Comparison of ENCODE assay signal across 1 cellular context in the genomic region with DNA sequence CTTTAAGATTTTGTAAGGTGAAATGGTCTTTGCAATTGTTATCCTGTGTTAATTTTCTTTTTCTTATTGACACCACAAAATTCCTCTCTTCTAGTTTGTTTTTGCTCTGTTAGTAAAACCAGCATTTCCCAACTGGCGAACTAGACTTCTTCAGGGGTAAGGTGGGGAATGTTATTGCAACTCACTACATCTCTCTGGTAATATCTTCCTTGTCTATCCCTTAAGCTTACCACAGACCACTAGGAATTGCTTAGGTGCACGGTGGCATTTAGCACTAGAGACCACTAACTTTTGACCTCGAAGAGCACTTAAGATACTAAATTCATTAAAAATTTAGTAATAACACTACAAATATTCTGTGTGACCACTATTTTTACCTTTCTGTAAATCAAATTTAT.
TF ChIP-seq lines count a peak whose summit lies in the region.

No MANE protein-coding gene starts in this region.

TF ChIP-seq in GM23338, 12 proteins besides CTCF, POLR2A, EP300 and RAD21 (continued from another document):
- TF ChIP-seq, protein P1, sequence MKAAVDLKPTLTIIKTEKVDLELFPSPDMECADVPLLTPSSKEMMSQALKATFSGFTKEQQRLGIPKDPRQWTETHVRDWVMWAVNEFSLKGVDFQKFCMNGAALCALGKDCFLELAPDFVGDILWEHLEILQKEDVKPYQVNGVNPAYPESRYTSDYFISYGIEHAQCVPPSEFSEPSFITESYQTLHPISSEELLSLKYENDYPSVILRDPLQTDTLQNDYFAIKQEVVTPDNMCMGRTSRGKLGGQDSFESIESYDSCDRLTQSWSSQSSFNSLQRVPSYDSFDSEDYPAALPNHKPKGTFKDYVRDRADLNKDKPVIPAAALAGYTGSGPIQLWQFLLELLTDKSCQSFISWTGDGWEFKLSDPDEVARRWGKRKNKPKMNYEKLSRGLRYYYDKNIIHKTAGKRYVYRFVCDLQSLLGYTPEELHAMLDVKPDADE (IDR thresholded peaks at IDR 0.05), result no peak
- TF ChIP-seq, protein P2, sequence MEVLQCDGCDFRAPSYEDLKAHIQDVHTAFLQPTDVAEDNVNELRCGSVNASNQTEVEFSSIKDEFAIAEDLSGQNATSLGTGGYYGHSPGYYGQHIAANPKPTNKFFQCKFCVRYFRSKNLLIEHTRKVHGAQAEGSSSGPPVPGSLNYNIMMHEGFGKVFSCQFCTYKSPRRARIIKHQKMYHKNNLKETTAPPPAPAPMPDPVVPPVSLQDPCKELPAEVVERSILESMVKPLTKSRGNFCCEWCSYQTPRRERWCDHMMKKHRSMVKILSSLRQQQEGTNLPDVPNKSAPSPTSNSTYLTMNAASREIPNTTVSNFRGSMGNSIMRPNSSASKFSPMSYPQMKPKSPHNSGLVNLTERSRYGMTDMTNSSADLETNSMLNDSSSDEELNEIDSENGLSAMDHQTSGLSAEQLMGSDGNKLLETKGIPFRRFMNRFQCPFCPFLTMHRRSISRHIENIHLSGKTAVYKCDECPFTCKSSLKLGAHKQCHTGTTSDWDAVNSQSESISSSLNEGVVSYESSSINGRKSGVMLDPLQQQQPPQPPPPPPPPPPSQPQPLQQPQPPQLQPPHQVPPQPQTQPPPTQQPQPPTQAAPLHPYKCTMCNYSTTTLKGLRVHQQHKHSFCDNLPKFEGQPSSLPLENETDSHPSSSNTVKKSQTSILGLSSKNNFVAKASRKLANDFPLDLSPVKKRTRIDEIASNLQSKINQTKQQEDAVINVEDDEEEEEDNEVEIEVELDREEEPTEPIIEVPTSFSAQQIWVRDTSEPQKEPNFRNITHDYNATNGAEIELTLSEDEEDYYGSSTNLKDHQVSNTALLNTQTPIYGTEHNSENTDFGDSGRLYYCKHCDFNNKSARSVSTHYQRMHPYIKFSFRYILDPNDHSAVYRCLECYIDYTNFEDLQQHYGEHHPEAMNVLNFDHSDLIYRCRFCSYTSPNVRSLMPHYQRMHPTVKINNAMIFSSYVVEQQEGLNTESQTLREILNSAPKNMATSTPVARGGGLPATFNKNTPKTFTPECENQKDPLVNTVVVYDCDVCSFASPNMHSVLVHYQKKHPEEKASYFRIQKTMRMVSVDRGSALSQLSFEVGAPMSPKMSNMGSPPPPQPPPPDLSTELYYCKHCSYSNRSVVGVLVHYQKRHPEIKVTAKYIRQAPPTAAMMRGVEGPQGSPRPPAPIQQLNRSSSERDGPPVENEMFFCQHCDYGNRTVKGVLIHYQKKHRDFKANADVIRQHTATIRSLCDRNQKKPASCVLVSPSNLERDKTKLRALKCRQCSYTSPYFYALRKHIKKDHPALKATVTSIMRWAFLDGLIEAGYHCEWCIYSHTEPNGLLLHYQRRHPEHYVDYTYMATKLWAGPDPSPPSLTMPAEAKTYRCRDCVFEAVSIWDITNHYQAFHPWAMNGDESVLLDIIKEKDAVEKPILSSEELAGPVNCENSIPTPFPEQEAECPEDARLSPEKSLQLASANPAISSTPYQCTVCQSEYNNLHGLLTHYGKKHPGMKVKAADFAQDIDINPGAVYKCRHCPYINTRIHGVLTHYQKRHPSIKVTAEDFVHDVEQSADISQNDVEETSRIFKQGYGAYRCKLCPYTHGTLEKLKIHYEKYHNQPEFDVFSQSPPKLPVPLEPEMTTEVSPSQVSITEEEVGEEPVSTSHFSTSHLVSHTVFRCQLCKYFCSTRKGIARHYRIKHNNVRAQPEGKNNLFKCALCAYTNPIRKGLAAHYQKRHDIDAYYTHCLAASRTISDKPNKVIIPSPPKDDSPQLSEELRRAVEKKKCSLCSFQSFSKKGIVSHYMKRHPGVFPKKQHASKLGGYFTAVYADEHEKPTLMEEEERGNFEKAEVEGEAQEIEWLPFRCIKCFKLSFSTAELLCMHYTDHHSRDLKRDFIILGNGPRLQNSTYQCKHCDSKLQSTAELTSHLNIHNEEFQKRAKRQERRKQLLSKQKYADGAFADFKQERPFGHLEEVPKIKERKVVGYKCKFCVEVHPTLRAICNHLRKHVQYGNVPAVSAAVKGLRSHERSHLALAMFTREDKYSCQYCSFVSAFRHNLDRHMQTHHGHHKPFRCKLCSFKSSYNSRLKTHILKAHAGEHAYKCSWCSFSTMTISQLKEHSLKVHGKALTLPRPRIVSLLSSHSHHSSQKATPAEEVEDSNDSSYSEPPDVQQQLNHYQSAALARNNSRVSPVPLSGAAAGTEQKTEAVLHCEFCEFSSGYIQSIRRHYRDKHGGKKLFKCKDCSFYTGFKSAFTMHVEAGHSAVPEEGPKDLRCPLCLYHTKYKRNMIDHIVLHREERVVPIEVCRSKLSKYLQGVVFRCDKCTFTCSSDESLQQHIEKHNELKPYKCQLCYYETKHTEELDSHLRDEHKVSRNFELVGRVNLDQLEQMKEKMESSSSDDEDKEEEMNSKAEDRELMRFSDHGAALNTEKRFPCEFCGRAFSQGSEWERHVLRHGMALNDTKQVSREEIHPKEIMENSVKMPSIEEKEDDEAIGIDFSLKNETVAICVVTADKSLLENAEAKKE (CRISPR knock-in tag; IDR thresholded peaks at IDR 0.05), result no peak
TF ChIP-seq in GM23338: peak in this region for 0.
